ENCODE assay signal across 21 cellular contexts in genomic region chr18:49028091-49028490, GRCh38.
"Had no signal": no experiment of that assay in that cellular context is flagged by ENCODE, and none has a peak within 500 bp of the region (broad histone marks: within the 10 kb centered on the region; RNA-seq: fewer than 3 reads in every experiment).

No MANE protein-coding gene starts in this region.

- H3K27me3 ChIP-seq: esophagus squamous epithelium, right lobe of liver, tibial nerve had no signal

- H3K4me3 ChIP-seq: esophagus squamous epithelium, left ventricle myocardium inferior, lower lobe of right lung, prostate gland, right lobe of liver, tibial nerve had no signal

- H3K79me2 ChIP-seq: parathyroid adenoma had no signal

- H3K4me1 ChIP-seq: esophagus squamous epithelium, lower lobe of right lung, parathyroid adenoma, prostate gland, right lobe of liver had no signal

- H3K9me3 Mint-ChIP-seq: central memory CD8-positive, alpha-beta T cell; immature natural killer cell; memory B cell; neural crest cell; stimulated activated memory B cell treated with anti-CD40 and anti-IgM and Interleukin-4, amounts not matched to agents 10 μg/mL and 1 μg/mL and 100 μg/mL, for 72 hours; stimulated activated naive CD8-positive, alpha-beta T cell treated with anti-CD3 and anti-CD28 coated beads, Interleukin-15, Interleukin-2, amounts not matched to agents 100 ng/mL and 50 ng/mL, for 24 hours had no signal

- H3K9ac ChIP-seq: parathyroid adenoma had no signal

- H3K4me3 Mint-ChIP-seq: central memory CD8-positive, alpha-beta T cell; immature natural killer cell; memory B cell; neural crest cell; stimulated activated memory B cell treated with anti-CD40 and anti-IgM and Interleukin-4, amounts not matched to agents 10 μg/mL and 1 μg/mL and 100 μg/mL, for 72 hours; stimulated activated naive CD8-positive, alpha-beta T cell treated with anti-CD3 and anti-CD28 coated beads, Interleukin-15, Interleukin-2, amounts not matched to agents 100 ng/mL and 50 ng/mL, for 24 hours had no signal

- H3K36me3 ChIP-seq: esophagus squamous epithelium, left ventricle myocardium inferior, lower lobe of right lung, prostate gland, right lobe of liver, tibial nerve had no signal

- H2AFZ ChIP-seq: parathyroid adenoma had no signal

- DNase-seq: effector memory CD4-positive, alpha-beta T cell; esophagus squamous epithelium; foreskin fibroblast; immature natural killer cell; kidney; left cardiac atrium; left ventricle myocardium inferior; lower lobe of right lung; naive B cell; occipital lobe; right lobe of liver; stimulated activated CD4-positive, alpha-beta T cell treated with anti-CD3 and anti-CD28 coated beads, Interleukin-4, amount 100 ng/mL, for 1 hour had no signal

- ATAC-seq: left cardiac atrium; lower lobe of right lung; stimulated activated memory B cell treated with anti-CD40 and anti-IgM and Interleukin-4, amounts not matched to agents 10 μg/mL and 1 μg/mL and 100 μg/mL, for 72 hours had no signal

- H3K27ac Mint-ChIP-seq: memory B cell; stimulated activated memory B cell treated with anti-CD40 and anti-IgM and Interleukin-4, amounts not matched to agents 10 μg/mL and 1 μg/mL and 100 μg/mL, for 72 hours; stimulated activated naive CD8-positive, alpha-beta T cell treated with anti-CD3 and anti-CD28 coated beads, Interleukin-15, Interleukin-2, amounts not matched to agents 100 ng/mL and 50 ng/mL, for 24 hours had no signal

- H3K27ac ChIP-seq: epithelial cell of prostate, esophagus squamous epithelium, left ventricle myocardium inferior, lower lobe of right lung, parathyroid adenoma, prostate gland, right lobe of liver, tibial nerve had no signal

- H3K36me3 Mint-ChIP-seq: immature natural killer cell; memory B cell; naive B cell; stimulated activated memory B cell treated with anti-CD40 and anti-IgM and Interleukin-4, amounts not matched to agents 10 μg/mL and 1 μg/mL and 100 μg/mL, for 72 hours had no signal

- H3K4me1 Mint-ChIP-seq: neural crest cell had no signal

- H3K9me3 ChIP-seq: esophagus squamous epithelium, left ventricle myocardium inferior, lower lobe of right lung, prostate gland, right lobe of liver, tibial nerve had no signal
